19 cellular contexts compared by ENCODE assay signal in genomic region chr3:44013967-44014366, GRCh38.
"Had no signal": no experiment of that assay in that cellular context is flagged by ENCODE, and none has a peak within 500 bp of the region (broad histone marks: within the 10 kb centered on the region; RNA-seq: fewer than 3 reads in every experiment).

No MANE protein-coding gene starts in this region.

- H3K4me2 ChIP-seq: hepatocyte had no signal

- H3K27ac Mint-ChIP-seq: activated B cell treated with CpG ODN at 0.5 μM for 24 hours; activated CD4-positive, alpha-beta memory T cell treated with anti-CD3 and anti-CD28 coated beads, Interleukin-2, amount 10 ng/mL, durations not matched to agents 7 days and 5 days; activated CD8-positive, alpha-beta memory T cell treated with anti-CD3 and anti-CD28 coated beads, Interleukin-2, amount 10 ng/mL, durations not matched to agents 7 days and 5 days; activated naive CD8-positive, alpha-beta T cell treated with anti-CD3 and anti-CD28 coated beads for 36 hours; progenitor cell of endocrine pancreas; stimulated activated naive CD8-positive, alpha-beta T cell treated with anti-CD3 and anti-CD28 coated beads, Interleukin-15, Interleukin-2, amounts not matched to agents 100 ng/mL and 50 ng/mL, for 24 hours; T-helper 2 cell treated with Interferon-gamma antibody and Interleukin-4, amounts not matched to agents 5 μg/mL and 100 μg/mL, for 36 hours had no signal

- H3K4me1 Mint-ChIP-seq: activated B cell treated with CpG ODN at 0.5 μM for 24 hours had no signal

- H3K9me3 Mint-ChIP-seq: activated B cell treated with CpG ODN at 0.5 μM for 24 hours; activated CD4-positive, alpha-beta memory T cell treated with anti-CD3 and anti-CD28 coated beads, Interleukin-2, amount 10 ng/mL, durations not matched to agents 7 days and 5 days; activated naive CD8-positive, alpha-beta T cell treated with anti-CD3 and anti-CD28 coated beads for 36 hours; stimulated activated naive CD8-positive, alpha-beta T cell treated with anti-CD3 and anti-CD28 coated beads, Interleukin-15, Interleukin-2, amounts not matched to agents 100 ng/mL and 50 ng/mL, for 24 hours; T-helper 2 cell treated with Interferon-gamma antibody and Interleukin-4, amounts not matched to agents 5 μg/mL and 100 μg/mL, for 36 hours had no signal

- H3K4me3 Mint-ChIP-seq: activated B cell treated with CpG ODN at 0.5 μM for 24 hours; activated CD4-positive, alpha-beta memory T cell treated with anti-CD3 and anti-CD28 coated beads, Interleukin-2, amount 10 ng/mL, durations not matched to agents 7 days and 5 days; activated CD8-positive, alpha-beta memory T cell treated with anti-CD3 and anti-CD28 coated beads, Interleukin-2, amount 10 ng/mL, durations not matched to agents 7 days and 5 days; activated naive CD8-positive, alpha-beta T cell treated with anti-CD3 and anti-CD28 coated beads for 36 hours; stimulated activated naive CD8-positive, alpha-beta T cell treated with anti-CD3 and anti-CD28 coated beads, Interleukin-15, Interleukin-2, amounts not matched to agents 100 ng/mL and 50 ng/mL, for 24 hours; T-helper 2 cell treated with Interferon-gamma antibody and Interleukin-4, amounts not matched to agents 5 μg/mL and 100 μg/mL, for 36 hours had no signal

- H3K36me3 ChIP-seq: esophagus squamous epithelium, thoracic aorta, upper lobe of right lung had no signal

- H3K4me1 ChIP-seq: esophagus squamous epithelium, upper lobe of right lung had no signal

- H2AFZ ChIP-seq: hepatocyte had no signal

- H3K27ac ChIP-seq: esophagus squamous epithelium, hepatocyte, thoracic aorta, upper lobe of right lung had no signal

- H3K79me2 ChIP-seq: hepatocyte had no signal

- DNase-seq: activated B cell treated with CpG ODN at 0.5 μM for 24 hours; activated CD4-positive, alpha-beta memory T cell treated with anti-CD3 and anti-CD28 coated beads, Interleukin-2, amount 10 ng/mL, durations not matched to agents 7 days and 5 days; activated CD4-positive, alpha-beta T cell treated with anti-CD3 and anti-CD28 coated beads for 4 hours; activated CD8-positive, alpha-beta memory T cell treated with anti-CD3 and anti-CD28 coated beads, Interleukin-2, amount 10 ng/mL, durations not matched to agents 7 days and 5 days; activated naive CD4-positive, alpha-beta T cell; activated naive CD8-positive, alpha-beta T cell treated with anti-CD3 and anti-CD28 coated beads for 36 hours; amygdala; effector memory CD4-positive, alpha-beta T cell; esophagus squamous epithelium; right cardiac atrium; small intestine; stimulated activated CD4-positive, alpha-beta T cell treated with anti-CD3 and anti-CD28 coated beads, Interleukin-15, amount 100 ng/mL, for 24 hours; stimulated activated CD4-positive, alpha-beta T cell treated with anti-CD3 and anti-CD28 coated beads, Interleukin-2, amount 100 ng/mL, for 48 hours; upper lobe of right lung had no signal

- H3K9me3 ChIP-seq: esophagus squamous epithelium, thoracic aorta, upper lobe of right lung had no signal

- H3K4me3 ChIP-seq: esophagus squamous epithelium, hepatocyte, thoracic aorta, upper lobe of right lung had no signal

- H3K36me3 Mint-ChIP-seq: activated CD8-positive, alpha-beta memory T cell treated with anti-CD3 and anti-CD28 coated beads, Interleukin-2, amount 10 ng/mL, durations not matched to agents 7 days and 5 days; activated naive CD8-positive, alpha-beta T cell treated with anti-CD3 and anti-CD28 coated beads for 36 hours had no signal
